ENCODE assay signal across 25 cellular contexts in the genomic region with DNA sequence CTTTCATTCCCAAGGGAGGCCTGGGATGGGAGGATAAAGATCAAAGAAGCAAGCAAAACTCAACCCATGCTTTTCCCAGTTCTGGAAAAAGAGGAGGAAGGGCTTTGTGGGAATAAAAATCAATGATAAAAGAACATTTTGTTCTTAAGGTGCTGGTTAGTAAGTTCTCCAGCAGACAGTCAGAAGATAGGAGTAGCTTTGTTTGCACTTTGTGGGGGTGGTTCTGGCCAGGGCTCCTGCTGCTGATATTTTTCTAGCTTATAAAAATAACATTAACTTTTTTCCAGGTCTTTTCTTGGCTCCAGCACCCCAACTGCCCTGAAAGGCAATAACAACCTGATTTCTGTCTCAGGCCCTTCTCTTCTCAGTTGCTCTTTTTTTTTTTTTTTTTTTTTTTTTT.
A peak's percentile ranks its signal among the peaks of the same experiment; 100 is the strongest.
DNase-seq lines count a peak whose midpoint lies in the region; ATAC-seq and TF ChIP-seq lines count a peak whose summit lies in the region.
"Had no signal": no experiment of that assay in that cellular context is flagged by ENCODE, and none has a peak within 500 bp of the region (broad histone marks: within the 10 kb centered on the region; RNA-seq: fewer than 3 reads in every experiment).

No MANE protein-coding gene starts in this region.

- peak; percentile 14 for DNase-seq in SK-MEL-5 (ENCODE audit: low read depth, low spot score)
- peak; percentile 82 for DNase-seq in choroid plexus epithelial cell (ENCODE audit: low read depth)
- DNase-seq in mucosa of gallbladder (ENCODE audit: low spot score): peak; percentile 34
- no peak for DNase-seq in activated T-helper 2 cell treated with anti-CD3 and anti-CD28 coated beads, Interferon-gamma antibody, Interleukin-2, Interleukin-4, amounts not matched to agents 10 μg/mL and 5 μg/mL and 100 μg/mL, durations not matched to agents 14 hours and 24 hours and 36 hours (ENCODE audit: low spot score)
- no peak for DNase-seq in CD4-positive, alpha-beta T cell
- no peak for DNase-seq in NCI-H446 (lab: John Stamatoyannopoulos, UW)
- no peak for DNase-seq in AG20443 (ENCODE audit: low spot score)
- DNase-seq: activated CD4-positive, CD25-positive, alpha-beta regulatory T cell; activated CD8-positive, alpha-beta T cell treated with anti-CD3 and anti-CD28 coated beads for 36 hours; activated naive CD4-positive, alpha-beta T cell treated with anti-CD3 and anti-CD28 coated beads, Interleukin-2, amount 50 U/mL, for 16 hours; activated T-cell treated with anti-CD3 and anti-CD28 coated beads, Interleukin-2, amount 50 U/mL, for 1 hour; CD8-positive, alpha-beta T cell; dermis blood vessel endothelial cell; DMS79; left colon; NCI-H187 treated with DMSO at 0.1 percent for 48 hours; NCI-H226 had no signal

- H3K27ac ChIP-seq in stomach smooth muscle (ENCODE audit: low read length): peak overlapping the region; percentile 55
- no peak overlapping the region for H3K27ac ChIP-seq in CD4-positive, alpha-beta T cell (ENCODE audit: low read depth, low read length)
- H3K27ac ChIP-seq: HL-60, neural progenitor cell, SK-N-MC had no signal

- H3K4me1 ChIP-seq in stomach smooth muscle (ENCODE audit: control insufficient read depth, insufficient read depth, low read length): peaks cover 21% of the 10 kb centered on the region
- H3K4me1 ChIP-seq: neural progenitor cell had no signal

- H3K9me3 Mint-ChIP-seq in activated T-helper 2 cell treated with anti-CD3 and anti-CD28 coated beads, Interferon-gamma antibody, Interleukin-2, Interleukin-4, amounts not matched to agents 10 μg/mL and 5 μg/mL and 100 μg/mL, durations not matched to agents 14 hours and 24 hours and 36 hours: no peaks in the 10 kb centered on the region
- no peaks in the 10 kb centered on the region for H3K9me3 Mint-ChIP-seq in CD4-positive, alpha-beta T cell
- H3K9me3 Mint-ChIP-seq: activated CD8-positive, alpha-beta T cell treated with anti-CD3 and anti-CD28 coated beads for 36 hours; CD8-positive, alpha-beta T cell; IgD-negative memory B cell; neural progenitor cell; stimulated activated naive CD8-positive, alpha-beta T cell treated with anti-CD3 and anti-CD28 coated beads, Interleukin-15, Interleukin-2, amounts not matched to agents 100 ng/mL and 50 ng/mL, for 24 hours; T-helper 2 cell treated with Interferon-gamma antibody and Interleukin-4, amounts not matched to agents 5 μg/mL and 100 μg/mL, for 36 hours had no signal

- H3K27me3 ChIP-seq in stomach smooth muscle (ENCODE audit: control insufficient read depth in 1 of 2, insufficient read depth in 2 of 2, low read length in 2 of 2): no peaks in the 10 kb centered on the region
- H3K27me3 ChIP-seq in CD4-positive, alpha-beta T cell (ENCODE audit: control insufficient read depth, insufficient read depth, low read length): no peaks in the 10 kb centered on the region
- H3K27me3 ChIP-seq: neural progenitor cell had no signal

- H3K27ac Mint-ChIP-seq in activated T-helper 2 cell treated with anti-CD3 and anti-CD28 coated beads, Interferon-gamma antibody, Interleukin-2, Interleukin-4, amounts not matched to agents 10 μg/mL and 5 μg/mL and 100 μg/mL, durations not matched to agents 14 hours and 24 hours and 36 hours: no peak overlapping the region
- H3K27ac Mint-ChIP-seq in CD4-positive, alpha-beta T cell: no peak overlapping the region
- H3K27ac Mint-ChIP-seq: activated CD8-positive, alpha-beta T cell treated with anti-CD3 and anti-CD28 coated beads for 36 hours; CD8-positive, alpha-beta T cell; IgD-negative memory B cell; neural progenitor cell; stimulated activated naive CD8-positive, alpha-beta T cell treated with anti-CD3 and anti-CD28 coated beads, Interleukin-15, Interleukin-2, amounts not matched to agents 100 ng/mL and 50 ng/mL, for 24 hours; T-helper 2 cell treated with Interferon-gamma antibody and Interleukin-4, amounts not matched to agents 5 μg/mL and 100 μg/mL, for 36 hours had no signal

- CTCF ChIA-PET in CD4-positive, alpha-beta T cell (lab: Charles Lee): interaction anchor here (0.7 kb wide), 1 partner anchor 32 kb away, joined by 3 read pairs; no protein-coding TSS in a partner anchor

- TF ChIP-seq CTCF in choroid plexus epithelial cell (conservative IDR thresholded peaks at IDR 0.05; ENCODE audit: low read depth, low read length): no peak
- no peak for TF ChIP-seq CTCF in CD4-positive, alpha-beta T cell (IDR thresholded peaks at IDR 0.05)

- intact Hi-C loops in activated T-helper 2 cell treated with anti-CD3 and anti-CD28 coated beads, Interferon-gamma antibody, Interleukin-2, Interleukin-4, amounts not matched to agents 10 μg/mL and 5 μg/mL and 100 μg/mL, durations not matched to agents 14 hours and 24 hours and 36 hours (cut with micrococcal nuclease): no loop called here
- intact Hi-C loops in CD4-positive, alpha-beta T cell (cut with DNase I, micrococcal nuclease): no loop called here

- H3K4me1 Mint-ChIP-seq in activated T-helper 2 cell treated with anti-CD3 and anti-CD28 coated beads, Interferon-gamma antibody, Interleukin-2, Interleukin-4, amounts not matched to agents 10 μg/mL and 5 μg/mL and 100 μg/mL, durations not matched to agents 14 hours and 24 hours and 36 hours (ENCODE audit: low read depth): no peaks in the 10 kb centered on the region
- no peaks in the 10 kb centered on the region for H3K4me1 Mint-ChIP-seq in CD4-positive, alpha-beta T cell (ENCODE audit: low read depth)
- H3K4me1 Mint-ChIP-seq: IgD-negative memory B cell had no signal

- H3K27me3 Mint-ChIP-seq in activated T-helper 2 cell treated with anti-CD3 and anti-CD28 coated beads, Interferon-gamma antibody, Interleukin-2, Interleukin-4, amounts not matched to agents 10 μg/mL and 5 μg/mL and 100 μg/mL, durations not matched to agents 14 hours and 24 hours and 36 hours (ENCODE audit: low read depth): no peaks in the 10 kb centered on the region
- H3K27me3 Mint-ChIP-seq in CD4-positive, alpha-beta T cell: no peaks in the 10 kb centered on the region
- H3K27me3 Mint-ChIP-seq: activated CD8-positive, alpha-beta T cell treated with anti-CD3 and anti-CD28 coated beads for 36 hours; IgD-negative memory B cell; stimulated activated naive CD8-positive, alpha-beta T cell treated with anti-CD3 and anti-CD28 coated beads, Interleukin-15, Interleukin-2, amounts not matched to agents 100 ng/mL and 50 ng/mL, for 24 hours had no signal

- in situ Hi-C loops in SK-MEL-5 (cut with HindIII; ENCODE audit: low pct_unique_long_range_greater_than_20kb, low sequenced_read_pairs): no loop called here

- H3K4me3 ChIP-seq in choroid plexus epithelial cell (ENCODE audit: low read depth, low read length) (no peak overlapping the region), stomach smooth muscle (ENCODE audit: low read length in 2 of 2) (no peak overlapping the region)
- H3K4me3 ChIP-seq: neural progenitor cell, SK-N-MC had no signal

- H3K4me3 Mint-ChIP-seq in activated T-helper 2 cell treated with anti-CD3 and anti-CD28 coated beads, Interferon-gamma antibody, Interleukin-2, Interleukin-4, amounts not matched to agents 10 μg/mL and 5 μg/mL and 100 μg/mL, durations not matched to agents 14 hours and 24 hours and 36 hours (ENCODE audit: low read depth): no peak overlapping the region
- H3K4me3 Mint-ChIP-seq in CD4-positive, alpha-beta T cell: no peak overlapping the region
- H3K4me3 Mint-ChIP-seq: activated CD8-positive, alpha-beta T cell treated with anti-CD3 and anti-CD28 coated beads for 36 hours; CD8-positive, alpha-beta T cell; IgD-negative memory B cell; neural progenitor cell; stimulated activated naive CD8-positive, alpha-beta T cell treated with anti-CD3 and anti-CD28 coated beads, Interleukin-15, Interleukin-2, amounts not matched to agents 100 ng/mL and 50 ng/mL, for 24 hours; T-helper 2 cell treated with Interferon-gamma antibody and Interleukin-4, amounts not matched to agents 5 μg/mL and 100 μg/mL, for 36 hours had no signal

- no peaks in the 10 kb centered on the region for H3K36me3 ChIP-seq in stomach smooth muscle (ENCODE audit: control insufficient read depth in 2 of 2, insufficient read depth in 2 of 2, low read length in 2 of 2)
- H3K36me3 ChIP-seq: neural progenitor cell had no signal

- ATAC-seq in CD4-positive, alpha-beta T cell (ENCODE audit: poor library complexity): no peak
- ATAC-seq: activated CD8-positive, alpha-beta T cell treated with anti-CD3 and anti-CD28 coated beads for 36 hours; CD8-positive, alpha-beta T cell; HCT116; left colon had no signal

- POLR2A ChIA-PET in CD4-positive, alpha-beta T cell (lab: Charles Lee): no interaction called here

- H3K36me3 Mint-ChIP-seq in activated T-helper 2 cell treated with anti-CD3 and anti-CD28 coated beads, Interferon-gamma antibody, Interleukin-2, Interleukin-4, amounts not matched to agents 10 μg/mL and 5 μg/mL and 100 μg/mL, durations not matched to agents 14 hours and 24 hours and 36 hours (ENCODE audit: low read depth): no peaks in the 10 kb centered on the region
- no peaks in the 10 kb centered on the region for H3K36me3 Mint-ChIP-seq in CD4-positive, alpha-beta T cell (ENCODE audit: low read depth)

- H3K9ac ChIP-seq in stomach smooth muscle (ENCODE audit: low read length in 2 of 2): no peak overlapping the region
- H3K9ac ChIP-seq: neural progenitor cell had no signal

- H3K9me3 ChIP-seq in stomach smooth muscle (ENCODE audit: control insufficient read depth in 2 of 2, low read length in 2 of 2): no peaks in the 10 kb centered on the region
- no peaks in the 10 kb centered on the region for H3K9me3 ChIP-seq in CD4-positive, alpha-beta T cell (ENCODE audit: control insufficient read depth, low read length)

Comparison
In these comparisons a context has a peak if more than half of its experiments do, and no peak if none do; other contexts are left out.
1. DNase-seq: peak in SK-MEL-5 (single experiment), choroid plexus epithelial cell (single experiment) and mucosa of gallbladder (single experiment); none in activated T-helper 2 cell treated with anti-CD3 and anti-CD28 coated beads, Interferon-gamma antibody, Interleukin-2, Interleukin-4, amounts not matched to agents 10 μg/mL and 5 μg/mL and 100 μg/mL, durations not matched to agents 14 hours and 24 hours and 36 hours (single experiment), CD4-positive, alpha-beta T cell (0 of 10), NCI-H446 (0 of 2) and AG20443 (single experiment).